ENCODE assay signal across 26 cellular contexts in genomic region chr11:134576286-134576685, GRCh38.
"Had no signal": no experiment of that assay in that cellular context is flagged by ENCODE, and none has a peak within 500 bp of the region (broad histone marks: within the 10 kb centered on the region; RNA-seq: fewer than 3 reads in every experiment).

No MANE protein-coding gene starts in this region.

- H3K9me3 Mint-ChIP-seq: activated B cell treated with CpG ODN at 0.5 μM for 24 hours; central memory CD8-positive, alpha-beta T cell; memory B cell; natural killer cell; T-cell had no signal

- H3K4me1 Mint-ChIP-seq: activated B cell treated with CpG ODN at 0.5 μM for 24 hours; central memory CD8-positive, alpha-beta T cell; memory B cell; T-cell had no signal

- H3K27ac Mint-ChIP-seq: activated B cell treated with CpG ODN at 0.5 μM for 24 hours; activated naive CD8-positive, alpha-beta T cell; memory B cell; natural killer cell; neural progenitor cell; T-cell had no signal

- H3K4me3 Mint-ChIP-seq: activated B cell treated with CpG ODN at 0.5 μM for 24 hours; activated naive CD8-positive, alpha-beta T cell; central memory CD8-positive, alpha-beta T cell; memory B cell; natural killer cell; neural progenitor cell; T-cell had no signal

- H3K36me3 Mint-ChIP-seq: activated naive CD8-positive, alpha-beta T cell; memory B cell; natural killer cell; neural progenitor cell; T-cell had no signal

- DNase-seq: activated B cell treated with CpG ODN at 0.5 μM for 24 hours; activated CD4-positive, alpha-beta T cell treated with anti-CD3 and anti-CD28 coated beads, Interleukin-2, amount 50 U/mL, for 4 hours; activated effector memory CD4-positive, alpha-beta T cell treated with Interleukin-2 at 50 U/mL for 16 hours; activated naive CD4-positive, alpha-beta T cell treated with Interleukin-2 at 50 U/mL for 16 hours; activated T-cell treated with anti-CD3 and anti-CD28 coated beads for 4 hours; anterior cingulate cortex; dermis blood vessel endothelial cell; effector CD8-positive, alpha-beta T cell; erythroblast; gastrocnemius medialis; glutamatergic neuron; left colon; natural killer cell; occipital lobe; right cardiac atrium; spleen; stimulated activated CD4-positive, alpha-beta T cell treated with anti-CD3 and anti-CD28 coated beads, Interleukin-2, amount 100 ng/mL, for 48 hours; stimulated activated naive CD8-positive, alpha-beta T cell treated with anti-CD3 and anti-CD28 coated beads, Interleukin-15, Interleukin-2, amounts not matched to agents 100 U/mL and 50 U/mL, for 24 hours; T-cell; testis; trophoblast cell; uterus had no signal
